22 cellular contexts compared by ENCODE assay signal in genomic region chr4:1572521-1572920, GRCh38.
DNase-seq lines count a peak whose midpoint lies in the region; ATAC-seq and TF ChIP-seq lines count a peak whose summit lies in the region.
"Had no signal": no experiment of that assay in that cellular context is flagged by ENCODE, and none has a peak within 500 bp of the region (broad histone marks: within the 10 kb centered on the region; RNA-seq: fewer than 3 reads in every experiment).

No MANE protein-coding gene starts in this region.

- no peak overlapping the region for H3K27ac Mint-ChIP-seq in activated CD4-positive, alpha-beta T cell treated with anti-CD3 and anti-CD28 coated beads for 36 hours
- H3K27ac Mint-ChIP-seq in WTC11 (peak overlapping the region; percentile 47; the same call in 1 of the 2 replicates), Calu3 (ENCODE audit: unreplicated experiment) (no peak overlapping the region)
- H3K27ac Mint-ChIP-seq in stimulated activated naive B cell treated with anti-CD40 and anti-IgM and Interleukin-4, amounts not matched to agents 10 μg/mL and 1 μg/mL and 100 μg/mL, for 72 hours, result no peak overlapping the region
- H3K27ac Mint-ChIP-seq: activated B cell treated with CpG ODN at 0.5 μM for 24 hours; activated CD4-positive, alpha-beta memory T cell treated with anti-CD3 and anti-CD28 coated beads, Interleukin-2, amount 10 ng/mL, durations not matched to agents 7 days and 5 days; activated naive CD4-positive, alpha-beta T cell treated with anti-CD3 and anti-CD28 coated beads for 36 hours; activated T-cell treated with anti-CD3 and anti-CD28 coated beads, Interleukin-2, amount 50 U/mL, for 24 hours had no signal

- TF ChIP-seq CTCF in WTC11 (IDR thresholded peaks at IDR 0.05) (no peak), Calu3 (IDR thresholded peaks at IDR 0.05; ENCODE audit: unreplicated experiment) (no peak)

- DNase-seq in activated CD4-positive, alpha-beta T cell treated with anti-CD3 and anti-CD28 coated beads for 36 hours, result no peak
- DNase-seq in activated CD4-positive, alpha-beta T cell treated with anti-CD3 and anti-CD28 coated beads, Interleukin-2, amount 50 U/mL, for 48 hours, result no peak
- DNase-seq in WTC11 (ENCODE audit: low spot score) (peak; percentile 75), iPS-NIHi11 (ENCODE audit: low spot score) (peak; percentile 88), Calu3 (no peak)
- no peak for DNase-seq in stimulated activated naive B cell treated with anti-CD40 and anti-IgM and Interleukin-4, amounts not matched to agents 10 μg/mL and 1 μg/mL and 100 μg/mL, for 72 hours
- DNase-seq in stimulated activated CD4-positive, alpha-beta T cell treated with anti-CD3 and anti-CD28 coated beads, Interleukin-1b, Interleukin-23, amount 100 ng/mL, for 48 hours, result no peak
- DNase-seq: activated B cell treated with CpG ODN at 0.5 μM for 24 hours; activated CD4-positive, alpha-beta memory T cell treated with anti-CD3 and anti-CD28 coated beads, Interleukin-2, amount 10 ng/mL, durations not matched to agents 7 days and 5 days; activated naive CD4-positive, alpha-beta T cell treated with anti-CD3 and anti-CD28 coated beads for 36 hours; activated T-cell treated with anti-CD3 and anti-CD28 coated beads, Interleukin-2, amount 50 U/mL, for 24 hours; BE2C; central memory CD4-positive, alpha-beta T cell; foreskin fibroblast; Kasumi-1; NCI-H1105; NCI-H2081; stimulated activated CD4-positive, alpha-beta T cell treated with anti-CD3 and anti-CD28 coated beads, Interleukin-12 subunit alpha, Interleukin-12 subunit beta, amount 100 ng/mL, for 4 hours had no signal

- H3K9me3 Mint-ChIP-seq in activated CD4-positive, alpha-beta T cell treated with anti-CD3 and anti-CD28 coated beads for 36 hours (ENCODE audit: low read depth), result no peaks in the 10 kb centered on the region
- H3K9me3 Mint-ChIP-seq in WTC11 (no peaks in the 10 kb centered on the region), Calu3 (ENCODE audit: low read depth, unreplicated experiment) (no peaks in the 10 kb centered on the region)
- peaks cover 3 to 4% of the 10 kb centered on the region in 2 donors for H3K9me3 Mint-ChIP-seq in stimulated activated naive B cell treated with anti-CD40 and anti-IgM and Interleukin-4, amounts not matched to agents 10 μg/mL and 1 μg/mL and 100 μg/mL, for 72 hours
- H3K9me3 Mint-ChIP-seq: activated CD4-positive, alpha-beta memory T cell treated with anti-CD3 and anti-CD28 coated beads, Interleukin-2, amount 10 ng/mL, durations not matched to agents 7 days and 5 days; activated naive CD4-positive, alpha-beta T cell treated with anti-CD3 and anti-CD28 coated beads for 36 hours; activated T-cell treated with anti-CD3 and anti-CD28 coated beads, Interleukin-2, amount 50 U/mL, for 24 hours; neural crest cell had no signal

- BruUV-seq in Calu3 (replicated peaks; lab: Mats Ljungman, UMichigan), result no TSS peak

- CTCF ChIA-PET in activated CD4-positive, alpha-beta T cell treated with anti-CD3 and anti-CD28 coated beads for 36 hours (lab: Charles Lee), result no interaction called here
- CTCF ChIA-PET in WTC11 (lab: Charles Lee) (interaction anchor here (0.9 to 1.5 kb wide), 4 partner anchors 23 to 171 kb away, joined by 3 to 5 read pairs (median 4); no protein-coding TSS in a partner anchor), Calu3 (lab: Charles Lee) (no interaction called here)

- POLR2A ChIA-PET in activated CD4-positive, alpha-beta T cell treated with anti-CD3 and anti-CD28 coated beads for 36 hours (lab: Charles Lee), result no interaction called here
- POLR2A ChIA-PET in WTC11 (lab: Charles Lee), result no interaction called here

- no peak overlapping the region for H3K4me3 Mint-ChIP-seq in activated CD4-positive, alpha-beta T cell treated with anti-CD3 and anti-CD28 coated beads for 36 hours
- H3K4me3 Mint-ChIP-seq in WTC11 (peak overlapping the region; percentile 33), Calu3 (ENCODE audit: low read depth, unreplicated experiment) (no peak overlapping the region)
- H3K4me3 Mint-ChIP-seq in stimulated activated naive B cell treated with anti-CD40 and anti-IgM and Interleukin-4, amounts not matched to agents 10 μg/mL and 1 μg/mL and 100 μg/mL, for 72 hours, result no peak overlapping the region
- H3K4me3 Mint-ChIP-seq: activated B cell treated with CpG ODN at 0.5 μM for 24 hours; activated CD4-positive, alpha-beta memory T cell treated with anti-CD3 and anti-CD28 coated beads, Interleukin-2, amount 10 ng/mL, durations not matched to agents 7 days and 5 days; activated naive CD4-positive, alpha-beta T cell treated with anti-CD3 and anti-CD28 coated beads for 36 hours; activated T-cell treated with anti-CD3 and anti-CD28 coated beads, Interleukin-2, amount 50 U/mL, for 24 hours; neural crest cell had no signal

- peak; percentile 42 for ATAC-seq in activated CD4-positive, alpha-beta T cell treated with anti-CD3 and anti-CD28 coated beads for 36 hours
- peak; percentile 82 for ATAC-seq in WTC11
- peak; percentile 20 to 27 for ATAC-seq in stimulated activated naive B cell treated with anti-CD40 and anti-IgM and Interleukin-4, amounts not matched to agents 10 μg/mL and 1 μg/mL and 100 μg/mL, for 72 hours (replicated peaks)
- no peak for ATAC-seq in GM21390 (IDR thresholded peaks at IDR 0.05; ENCODE audit: unreplicated experiment)
- ATAC-seq: left colon, SK-N-SH treated with all-trans-retinoic acid at 6 μM for 48 hours had no signal

- intact Hi-C loops in activated CD4-positive, alpha-beta T cell treated with anti-CD3 and anti-CD28 coated beads for 36 hours (cut with DNase I, micrococcal nuclease), result no loop called here
- intact Hi-C loops in Calu3 (cut with micrococcal nuclease; ENCODE audit: unreplicated experiment), result no loop called here

- no peaks in the 10 kb centered on the region for H3K4me1 Mint-ChIP-seq in activated CD4-positive, alpha-beta T cell treated with anti-CD3 and anti-CD28 coated beads for 36 hours
- peaks cover 45% of the 10 kb centered on the region for H3K4me1 Mint-ChIP-seq in WTC11
- H3K4me1 Mint-ChIP-seq in stimulated activated naive B cell treated with anti-CD40 and anti-IgM and Interleukin-4, amounts not matched to agents 10 μg/mL and 1 μg/mL and 100 μg/mL, for 72 hours, result peaks cover 0 to 9% of the 10 kb centered on the region in 2 donors
- no peaks in the 10 kb centered on the region for H3K4me1 Mint-ChIP-seq in Calu3 (ENCODE audit: low read depth, unreplicated experiment)
- H3K4me1 Mint-ChIP-seq: activated B cell treated with CpG ODN at 0.5 μM for 24 hours; activated CD4-positive, alpha-beta memory T cell treated with anti-CD3 and anti-CD28 coated beads, Interleukin-2, amount 10 ng/mL, durations not matched to agents 7 days and 5 days had no signal

- no peaks in the 10 kb centered on the region for H3K27me3 Mint-ChIP-seq in activated CD4-positive, alpha-beta T cell treated with anti-CD3 and anti-CD28 coated beads for 36 hours
- peaks cover 9% of the 10 kb centered on the region for H3K27me3 Mint-ChIP-seq in WTC11 (ENCODE audit: low read depth)
- peaks cover 3 to 16% of the 10 kb centered on the region in 2 donors for H3K27me3 Mint-ChIP-seq in stimulated activated naive B cell treated with anti-CD40 and anti-IgM and Interleukin-4, amounts not matched to agents 10 μg/mL and 1 μg/mL and 100 μg/mL, for 72 hours
- peaks cover 56% of the 10 kb centered on the region for H3K27me3 Mint-ChIP-seq in Calu3 (ENCODE audit: unreplicated experiment)
- H3K27me3 Mint-ChIP-seq: activated B cell treated with CpG ODN at 0.5 μM for 24 hours; activated CD4-positive, alpha-beta memory T cell treated with anti-CD3 and anti-CD28 coated beads, Interleukin-2, amount 10 ng/mL, durations not matched to agents 7 days and 5 days had no signal

- no peaks in the 10 kb centered on the region for H3K36me3 Mint-ChIP-seq in activated CD4-positive, alpha-beta T cell treated with anti-CD3 and anti-CD28 coated beads for 36 hours (ENCODE audit: low read depth)
- no peaks in the 10 kb centered on the region for H3K36me3 Mint-ChIP-seq in WTC11
- no peaks in the 10 kb centered on the region for H3K36me3 Mint-ChIP-seq in stimulated activated naive B cell treated with anti-CD40 and anti-IgM and Interleukin-4, amounts not matched to agents 10 μg/mL and 1 μg/mL and 100 μg/mL, for 72 hours
- H3K36me3 Mint-ChIP-seq in Calu3 (ENCODE audit: insufficient read depth, unreplicated experiment), result no peaks in the 10 kb centered on the region

TF ChIP-seq in WTC11, 78 proteins besides CTCF, POLR2A, EP300 and RAD21:
- TF ChIP-seq NFYB (CRISPR knock-in tag; conservative IDR thresholded peaks at IDR 0.05; ENCODE audit: low read depth) (peak; percentile 58), MXD4 (CRISPR knock-in tag; IDR thresholded peaks at IDR 0.05; ENCODE audit: borderline replicate concordance) (no peak), USF2 (CRISPR knock-in tag; IDR thresholded peaks at IDR 0.05) (0 out of 2 replicates have a peak, but pooled peaks have one; percentile 18), KAT7 (CRISPR knock-in tag; IDR thresholded peaks at IDR 0.05; ENCODE audit: borderline replicate concordance) (no peak)

Comparison
In these comparisons a context has a peak if more than half of its experiments do, and no peak if none do; other contexts are left out.
1. DNase-seq: peak in WTC11 (single experiment) and iPS-NIHi11 (single experiment); none in activated CD4-positive, alpha-beta T cell treated with anti-CD3 and anti-CD28 coated beads for 36 hours (single experiment), activated CD4-positive, alpha-beta T cell treated with anti-CD3 and anti-CD28 coated beads, Interleukin-2, amount 50 U/mL, for 48 hours (0 of 2), stimulated activated naive B cell treated with anti-CD40 and anti-IgM and Interleukin-4, amounts not matched to agents 10 μg/mL and 1 μg/mL and 100 μg/mL, for 72 hours (single experiment), stimulated activated CD4-positive, alpha-beta T cell treated with anti-CD3 and anti-CD28 coated beads, Interleukin-1b, Interleukin-23, amount 100 ng/mL, for 48 hours (single experiment) and Calu3 (single experiment).